ENCODE assay signal across 18 cellular contexts in the genomic region with DNA sequence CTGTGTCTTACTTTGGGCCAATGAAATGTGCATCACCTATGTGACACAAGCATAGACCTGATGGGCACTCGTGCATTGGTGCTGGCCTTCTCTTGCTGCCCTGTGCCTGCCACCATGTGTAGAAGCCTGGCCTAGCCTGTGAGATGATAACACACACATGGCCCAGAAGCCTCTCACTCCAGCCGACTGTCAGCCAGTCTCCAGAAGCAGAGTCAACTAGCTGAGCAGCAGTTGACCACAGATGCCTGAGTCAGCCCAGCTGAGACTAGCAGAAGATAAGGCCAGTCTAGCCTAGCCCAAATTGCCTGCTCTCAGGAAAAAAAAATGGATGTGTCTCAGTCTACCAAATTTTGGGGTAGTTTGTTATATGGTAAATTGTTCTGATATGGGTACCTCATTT. TPM values are rescaled to one million over a fixed set of nuclear protein-coding genes. Genes with fewer than 3 reads are reported as not detected.
"Had no signal": no experiment of that assay in that cellular context is flagged by ENCODE, and none has a peak within 500 bp of the region (broad histone marks: within the 10 kb centered on the region; RNA-seq: fewer than 3 reads in every experiment).

No MANE protein-coding gene starts in this region.

- ATAC-seq: activated CD4-positive, CD25-positive, alpha-beta regulatory T cell treated with anti-CD3 and anti-CD28 coated beads, Interleukin-2, amount 50 U/mL, for 24 hours; activated CD8-positive, alpha-beta T cell treated with anti-CD3 and anti-CD28 coated beads, Interleukin-2, amount 10 ng/mL, durations not matched to agents 7 days and 5 days had no signal

- H3K9me3 ChIP-seq: esophagus muscularis mucosa, heart right ventricle, tibial nerve had no signal

- H3K27ac ChIP-seq: esophagus muscularis mucosa, heart right ventricle, tibial nerve had no signal

- H3K4me3 ChIP-seq: esophagus muscularis mucosa, heart right ventricle, tibial nerve had no signal

- H3K4me1 ChIP-seq: esophagus muscularis mucosa, tibial nerve had no signal

- H3K27me3 ChIP-seq: esophagus muscularis mucosa, heart right ventricle, tibial nerve had no signal

- DNase-seq: activated CD4-positive, alpha-beta T cell treated with anti-CD3 and anti-CD28 coated beads, Interleukin-2, amount 10 ng/mL, durations not matched to agents 7 days and 5 days; activated CD8-positive, alpha-beta T cell treated with anti-CD3 and anti-CD28 coated beads, Interleukin-2, amount 10 ng/mL, durations not matched to agents 7 days and 5 days; activated naive CD4-positive, alpha-beta T cell treated with anti-CD3 and anti-CD28 coated beads for 36 hours; activated T-cell treated with anti-CD3 and anti-CD28 coated beads, Interleukin-2, amount 50 U/mL, for 24 hours; anterior cingulate cortex; dermis blood vessel endothelial cell; effector memory CD4-positive, alpha-beta T cell; heart right ventricle; kidney glomerular epithelial cell; occipital lobe; retina; stimulated activated CD8-positive, alpha-beta memory T cell treated with anti-CD3 and anti-CD28 coated beads, Interleukin-4, amount 100 ng/mL, for 48 hours; stimulated activated naive CD4-positive, alpha-beta T cell treated with Interleukin-2 at 50 U/mL for 16 hours; substantia nigra had no signal

RNA-seq across cellular contexts. Expression of a gene that starts 46.2 kb away (rescaled TPM):
- total RNA-seq: endothelial cell of umbilical vein had no signal
